8 cellular contexts compared by ENCODE assay signal in the genomic region with DNA sequence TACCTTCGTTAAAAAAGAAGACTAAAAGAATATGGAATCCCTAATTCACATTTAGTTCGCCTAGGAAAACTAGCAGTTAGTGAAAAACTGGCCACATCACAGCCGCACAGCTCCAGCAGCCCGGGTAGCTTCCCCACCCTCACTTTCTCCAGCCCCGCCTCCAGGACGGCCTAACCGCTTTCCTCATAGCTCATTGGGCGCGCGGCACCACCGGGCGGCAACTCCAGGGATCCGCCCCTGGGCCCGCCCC. TPM values are rescaled to one million over a fixed set of nuclear protein-coding genes. Genes with fewer than 3 reads are reported as not detected.
DNase-seq lines count a peak whose midpoint lies in the region; ATAC-seq, FAIRE-seq and TF ChIP-seq lines count a peak whose summit lies in the region.

No MANE protein-coding gene starts in this region.

- H3K9me3 ChIP-seq in effector memory CD4-positive, alpha-beta T cell (ENCODE audit: control insufficient read depth, low read length): no peaks in the 10 kb centered on the region
- H3K9me3 ChIP-seq in mononuclear cell (ENCODE audit: low read depth, low read length): no peaks in the 10 kb centered on the region

- TF ChIP-seq CTCF in Calu3 (IDR thresholded peaks at IDR 0.05; ENCODE audit: unreplicated experiment): no peak

- H3K36me3 Mint-ChIP-seq in Calu3 (ENCODE audit: insufficient read depth, unreplicated experiment): peaks cover 28% of the 10 kb centered on the region

- peak overlapping the region; percentile 92 for H3K27ac Mint-ChIP-seq in Calu3 (ENCODE audit: unreplicated experiment)
- peak overlapping the region; percentile 98 for H3K27ac Mint-ChIP-seq in stimulated activated naive CD8-positive, alpha-beta T cell treated with anti-CD3 and anti-CD28 coated beads, Interleukin-15, amount 100 ng/mL, for 72 hours

- no TSS peak for BruUV-seq in Calu3 (replicated peaks; lab: Mats Ljungman, UMichigan)

- peak overlapping the region; percentile 94 for H3K27ac ChIP-seq in effector memory CD4-positive, alpha-beta T cell (ENCODE audit: insufficient read depth, low read length, poor library complexity, severe bottlenecking)

- no peaks in the 10 kb centered on the region for H3K4me1 Mint-ChIP-seq in Calu3 (ENCODE audit: low read depth, unreplicated experiment)
- peaks cover 39% of the 10 kb centered on the region for H3K4me1 Mint-ChIP-seq in stimulated activated naive CD8-positive, alpha-beta T cell treated with anti-CD3 and anti-CD28 coated beads, Interleukin-15, amount 100 ng/mL, for 72 hours

- DNase-seq in Calu3 (peak; percentile 99), epidermal melanocyte (ENCODE audit: insufficient read length, low spot score) (no peak)
- DNase-seq in effector memory CD4-positive, alpha-beta T cell: peak; percentile 96 to 97 (median 97)
- no peak for DNase-seq in stimulated activated naive CD8-positive, alpha-beta T cell treated with anti-CD3 and anti-CD28 coated beads, Interleukin-15, amount 100 ng/mL, for 72 hours

- peaks cover 14% of the 10 kb centered on the region for H3K9me3 Mint-ChIP-seq in Calu3 (ENCODE audit: low read depth, unreplicated experiment)
- peaks cover 7 to 12% of the 10 kb centered on the region in 2 donors for H3K9me3 Mint-ChIP-seq in stimulated activated naive CD8-positive, alpha-beta T cell treated with anti-CD3 and anti-CD28 coated beads, Interleukin-15, amount 100 ng/mL, for 72 hours

- no peaks in the 10 kb centered on the region for H3K27me3 ChIP-seq in effector memory CD4-positive, alpha-beta T cell (replicated peaks; ENCODE audit: control insufficient read depth, insufficient read depth, low read length, poor library complexity, severe bottlenecking)
- no peaks in the 10 kb centered on the region for H3K27me3 ChIP-seq in mononuclear cell (ENCODE audit: insufficient read depth, low read length)

- H3K4me1 ChIP-seq in effector memory CD4-positive, alpha-beta T cell (ENCODE audit: control insufficient read depth, insufficient read depth, low read length, poor library complexity, severe bottlenecking): peaks cover 4% of the 10 kb centered on the region
- peaks cover 26% of the 10 kb centered on the region for H3K4me1 ChIP-seq in mononuclear cell (ENCODE audit: insufficient read depth, low read length)

- peak overlapping the region; percentile 96 for H3K4me3 ChIP-seq in effector memory CD4-positive, alpha-beta T cell (ENCODE audit: insufficient read depth, low read depth, low read length, poor library complexity, severe bottlenecking)
- H3K4me3 ChIP-seq in mononuclear cell (ENCODE audit: low read length): peak overlapping the region; percentile 98

- intact Hi-C loops in Calu3 (cut with micrococcal nuclease; ENCODE audit: unreplicated experiment): loop anchor here (5.0 to 10.0 kb wide), 2 partner anchors 68 to 126 kb away; a partner anchor contains a TSS

- H3K27me3 Mint-ChIP-seq in Calu3 (ENCODE audit: unreplicated experiment): no peaks in the 10 kb centered on the region
- peaks cover 8% of the 10 kb centered on the region for H3K27me3 Mint-ChIP-seq in stimulated activated naive CD8-positive, alpha-beta T cell treated with anti-CD3 and anti-CD28 coated beads, Interleukin-15, amount 100 ng/mL, for 72 hours

- peak; percentile 94 for FAIRE-seq in TTC549 (lab: Jason Lieb, UNC)

- CTCF ChIA-PET in Calu3 (lab: Charles Lee): interaction anchor here (1.3 kb wide), 2 partner anchors 36 to 140 kb away, joined by 6 to 9 read pairs; a partner anchor contains a TSS

- H3K36me3 ChIP-seq in effector memory CD4-positive, alpha-beta T cell (ENCODE audit: control insufficient read depth, insufficient read depth, low read length): no peaks in the 10 kb centered on the region

- peak; percentile 93 for ATAC-seq in GM19468 (IDR thresholded peaks at IDR 0.05; ENCODE audit: extremely low read depth, unreplicated experiment)
- ATAC-seq in HG03571 (IDR thresholded peaks at IDR 0.05; ENCODE audit: unreplicated experiment): peak; percentile 94
- ATAC-seq in stimulated activated naive CD8-positive, alpha-beta T cell treated with anti-CD3 and anti-CD28 coated beads, Interleukin-15, amount 100 ng/mL, for 72 hours: peak; percentile 97

- H3K4me3 Mint-ChIP-seq in Calu3 (ENCODE audit: low read depth, unreplicated experiment): peak overlapping the region; percentile 87
- H3K4me3 Mint-ChIP-seq in stimulated activated naive CD8-positive, alpha-beta T cell treated with anti-CD3 and anti-CD28 coated beads, Interleukin-15, amount 100 ng/mL, for 72 hours: peak overlapping the region; percentile 93 to 99

RNA-seq across cellular contexts. Expression of a gene that starts 0.2 kb away (rescaled TPM):
- total RNA-seq in Calu3 (2022): 33.6 and 35.2 TPM in 2 replicates
- 24.3 TPM for total RNA-seq in mononuclear cell

RNA-seq across cellular contexts. Expression of a gene that starts 35.8 kb away (rescaled TPM):
- total RNA-seq in Calu3 (2022): 43.5 and 45.3 TPM in 2 replicates
- total RNA-seq in mononuclear cell: 27.3 TPM

Comparison
In these comparisons a context has a peak if more than half of its experiments do, and no peak if none do; other contexts are left out.
1. DNase-seq: peak in Calu3 (single experiment) and effector memory CD4-positive, alpha-beta T cell (3 of 3); none in stimulated activated naive CD8-positive, alpha-beta T cell treated with anti-CD3 and anti-CD28 coated beads, Interleukin-15, amount 100 ng/mL, for 72 hours (0 of 2) and epidermal melanocyte (single experiment).
2. Peak in every context shown above with its lines, with median percentiles within 50 percentile points of each other: ATAC-seq.